In the genomic region with DNA sequence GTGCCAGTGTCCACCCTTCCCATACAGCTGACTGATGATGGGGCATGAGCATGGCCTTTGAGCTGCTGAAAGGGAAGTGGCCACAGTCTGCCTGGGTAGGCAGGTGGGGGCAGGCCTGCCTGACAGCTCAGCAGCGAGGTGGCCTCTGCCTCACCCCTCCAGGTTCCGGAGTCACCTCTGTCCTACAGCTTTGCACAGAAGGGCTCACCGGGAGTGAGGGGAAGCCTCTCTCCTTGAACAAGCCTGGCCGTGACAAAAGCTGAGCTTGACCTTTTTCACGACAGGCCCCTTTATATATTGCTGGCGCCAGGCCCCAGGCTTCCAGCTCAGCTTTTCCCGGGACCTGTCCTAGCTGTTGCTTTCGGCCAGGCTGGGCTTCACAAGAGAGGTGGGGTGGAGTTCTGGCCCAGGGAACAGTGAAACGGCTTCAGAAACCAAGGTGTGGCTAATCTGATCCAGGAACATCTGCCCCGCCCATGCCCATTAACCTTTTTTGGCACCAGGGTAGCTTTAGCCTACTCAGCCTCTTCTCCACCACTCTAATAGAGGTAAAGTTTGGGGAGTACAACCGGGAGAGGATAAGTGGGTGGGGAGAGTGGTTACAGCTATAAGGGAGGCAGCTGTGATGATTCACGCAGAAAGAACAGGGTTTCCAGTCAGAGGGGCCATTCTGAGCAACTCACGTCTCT, we compare ENCODE assay signal across 1 cellular context.
A peak's percentile ranks its signal among the peaks of the same experiment; 100 is the strongest.
TF ChIP-seq lines count a peak whose summit lies in the region.

No MANE protein-coding gene starts in this region.

TF ChIP-seq in HepG2, 621 proteins besides CTCF, POLR2A, EP300 and RAD21 (continued from another document and continues in another):
- TF ChIP-seq, protein P1, sequence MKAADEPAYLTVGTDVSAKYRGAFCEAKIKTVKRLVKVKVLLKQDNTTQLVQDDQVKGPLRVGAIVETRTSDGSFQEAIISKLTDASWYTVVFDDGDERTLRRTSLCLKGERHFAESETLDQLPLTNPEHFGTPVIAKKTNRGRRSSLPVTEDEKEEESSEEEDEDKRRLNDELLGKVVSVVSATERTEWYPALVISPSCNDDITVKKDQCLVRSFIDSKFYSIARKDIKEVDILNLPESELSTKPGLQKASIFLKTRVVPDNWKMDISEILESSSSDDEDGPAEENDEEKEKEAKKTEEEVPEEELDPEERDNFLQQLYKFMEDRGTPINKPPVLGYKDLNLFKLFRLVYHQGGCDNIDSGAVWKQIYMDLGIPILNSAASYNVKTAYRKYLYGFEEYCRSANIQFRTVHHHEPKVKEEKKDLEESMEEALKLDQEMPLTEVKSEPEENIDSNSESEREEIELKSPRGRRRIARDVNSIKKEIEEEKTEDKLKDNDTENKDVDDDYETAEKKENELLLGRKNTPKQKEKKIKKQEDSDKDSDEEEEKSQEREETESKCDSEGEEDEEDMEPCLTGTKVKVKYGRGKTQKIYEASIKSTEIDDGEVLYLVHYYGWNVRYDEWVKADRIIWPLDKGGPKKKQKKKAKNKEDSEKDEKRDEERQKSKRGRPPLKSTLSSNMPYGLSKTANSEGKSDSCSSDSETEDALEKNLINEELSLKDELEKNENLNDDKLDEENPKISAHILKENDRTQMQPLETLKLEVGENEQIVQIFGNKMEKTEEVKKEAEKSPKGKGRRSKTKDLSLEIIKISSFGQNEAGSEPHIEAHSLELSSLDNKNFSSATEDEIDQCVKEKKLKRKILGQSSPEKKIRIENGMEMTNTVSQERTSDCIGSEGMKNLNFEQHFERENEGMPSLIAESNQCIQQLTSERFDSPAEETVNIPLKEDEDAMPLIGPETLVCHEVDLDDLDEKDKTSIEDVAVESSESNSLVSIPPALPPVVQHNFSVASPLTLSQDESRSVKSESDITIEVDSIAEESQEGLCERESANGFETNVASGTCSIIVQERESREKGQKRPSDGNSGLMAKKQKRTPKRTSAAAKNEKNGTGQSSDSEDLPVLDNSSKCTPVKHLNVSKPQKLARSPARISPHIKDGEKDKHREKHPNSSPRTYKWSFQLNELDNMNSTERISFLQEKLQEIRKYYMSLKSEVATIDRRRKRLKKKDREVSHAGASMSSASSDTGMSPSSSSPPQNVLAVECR (CRISPR knock-in tag; IDR thresholded peaks at IDR 0.05; ENCODE audit: borderline replicate concordance): peak; percentile 46; the same call in 1 of the 2 replicates
- TF ChIP-seq SNRNP70 (IDR thresholded peaks at IDR 0.05; ENCODE audit: low read depth, low read length) (no peak), ZNF678 (CRISPR knock-in tag; IDR thresholded peaks at IDR 0.05) (0 out of 2 replicates have a peak, but pooled peaks have one; percentile 13), SMARCC2 (IDR thresholded peaks at IDR 0.05) (no peak), NCOA1 (CRISPR knock-in tag; IDR thresholded peaks at IDR 0.05) (no peak), MED1 (CRISPR knock-in tag; IDR thresholded peaks at IDR 0.05) (peak; percentile 61), ZSCAN20 (CRISPR knock-in tag; IDR thresholded peaks at IDR 0.05; ENCODE audit: borderline replicate concordance) (no peak), ZNF577 (CRISPR knock-in tag; IDR thresholded peaks at IDR 0.05; ENCODE audit: borderline replicate concordance, low read depth) (no peak), ATM (IDR thresholded peaks at IDR 0.05; ENCODE audit: borderline replicate concordance) (no peak), YEATS2 (CRISPR knock-in tag; IDR thresholded peaks at IDR 0.05; ENCODE audit: borderline replicate concordance) (peak; percentile 33; the same call in 1 of the 2 replicates), MED13 (CRISPR knock-in tag; IDR thresholded peaks at IDR 0.05) (0 out of 2 replicates have a peak, but pooled peaks have one; percentile 31), HDAC1 (CRISPR knock-in tag; IDR thresholded peaks at IDR 0.05) (peak; percentile 25; the same call in 1 of the 2 replicates), ZFP36L2 (CRISPR knock-in tag; IDR thresholded peaks at IDR 0.05) (no peak), MXI1 (IDR thresholded peaks at IDR 0.05; ENCODE audit: borderline replicate concordance, low read depth, low read length) (peak; percentile 48; the same call in 1 of the 3 replicates), JUNB (CRISPR knock-in tag; IDR thresholded peaks at IDR 0.05; ENCODE audit: borderline replicate concordance) (no peak), MATR3 (CRISPR knock-in tag; IDR thresholded peaks at IDR 0.05) (no peak), NR2C2 (CRISPR knock-in tag; IDR thresholded peaks at IDR 0.05; ENCODE audit: borderline replicate concordance) (0 out of 2 replicates have a peak, but pooled peaks have one; percentile 11), ZNF749 (CRISPR knock-in tag; IDR thresholded peaks at IDR 0.05; ENCODE audit: borderline replicate concordance) (no peak), TRIM24 (CRISPR knock-in tag; IDR thresholded peaks at IDR 0.05) (no peak), MAF1 (CRISPR knock-in tag; IDR thresholded peaks at IDR 0.05; ENCODE audit: borderline replicate concordance) (0 out of 2 replicates have a peak, but pooled peaks have one; percentile 36), TGIF2 (CRISPR knock-in tag; IDR thresholded peaks at IDR 0.05) (peak; percentile 31; the same call in 1 of the 2 replicates), ONECUT2 (CRISPR knock-in tag; IDR thresholded peaks at IDR 0.05) (no peak)
- TF ChIP-seq, protein P2, sequence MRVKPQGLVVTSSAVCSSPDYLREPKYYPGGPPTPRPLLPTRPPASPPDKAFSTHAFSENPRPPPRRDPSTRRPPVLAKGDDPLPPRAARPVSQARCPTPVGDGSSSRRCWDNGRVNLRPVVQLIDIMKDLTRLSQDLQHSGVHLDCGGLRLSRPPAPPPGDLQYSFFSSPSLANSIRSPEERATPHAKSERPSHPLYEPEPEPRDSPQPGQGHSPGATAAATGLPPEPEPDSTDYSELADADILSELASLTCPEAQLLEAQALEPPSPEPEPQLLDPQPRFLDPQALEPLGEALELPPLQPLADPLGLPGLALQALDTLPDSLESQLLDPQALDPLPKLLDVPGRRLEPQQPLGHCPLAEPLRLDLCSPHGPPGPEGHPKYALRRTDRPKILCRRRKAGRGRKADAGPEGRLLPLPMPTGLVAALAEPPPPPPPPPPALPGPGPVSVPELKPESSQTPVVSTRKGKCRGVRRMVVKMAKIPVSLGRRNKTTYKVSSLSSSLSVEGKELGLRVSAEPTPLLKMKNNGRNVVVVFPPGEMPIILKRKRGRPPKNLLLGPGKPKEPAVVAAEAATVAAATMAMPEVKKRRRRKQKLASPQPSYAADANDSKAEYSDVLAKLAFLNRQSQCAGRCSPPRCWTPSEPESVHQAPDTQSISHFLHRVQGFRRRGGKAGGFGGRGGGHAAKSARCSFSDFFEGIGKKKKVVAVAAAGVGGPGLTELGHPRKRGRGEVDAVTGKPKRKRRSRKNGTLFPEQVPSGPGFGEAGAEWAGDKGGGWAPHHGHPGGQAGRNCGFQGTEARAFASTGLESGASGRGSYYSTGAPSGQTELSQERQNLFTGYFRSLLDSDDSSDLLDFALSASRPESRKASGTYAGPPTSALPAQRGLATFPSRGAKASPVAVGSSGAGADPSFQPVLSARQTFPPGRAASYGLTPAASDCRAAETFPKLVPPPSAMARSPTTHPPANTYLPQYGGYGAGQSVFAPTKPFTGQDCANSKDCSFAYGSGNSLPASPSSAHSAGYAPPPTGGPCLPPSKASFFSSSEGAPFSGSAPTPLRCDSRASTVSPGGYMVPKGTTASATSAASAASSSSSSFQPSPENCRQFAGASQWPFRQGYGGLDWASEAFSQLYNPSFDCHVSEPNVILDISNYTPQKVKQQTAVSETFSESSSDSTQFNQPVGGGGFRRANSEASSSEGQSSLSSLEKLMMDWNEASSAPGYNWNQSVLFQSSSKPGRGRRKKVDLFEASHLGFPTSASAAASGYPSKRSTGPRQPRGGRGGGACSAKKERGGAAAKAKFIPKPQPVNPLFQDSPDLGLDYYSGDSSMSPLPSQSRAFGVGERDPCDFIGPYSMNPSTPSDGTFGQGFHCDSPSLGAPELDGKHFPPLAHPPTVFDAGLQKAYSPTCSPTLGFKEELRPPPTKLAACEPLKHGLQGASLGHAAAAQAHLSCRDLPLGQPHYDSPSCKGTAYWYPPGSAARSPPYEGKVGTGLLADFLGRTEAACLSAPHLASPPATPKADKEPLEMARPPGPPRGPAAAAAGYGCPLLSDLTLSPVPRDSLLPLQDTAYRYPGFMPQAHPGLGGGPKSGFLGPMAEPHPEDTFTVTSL (CRISPR knock-in tag; IDR thresholded peaks at IDR 0.05; ENCODE audit: borderline replicate concordance): peak; percentile 13; the same call in 1 of the 2 replicates
- TF ChIP-seq, protein P3, sequence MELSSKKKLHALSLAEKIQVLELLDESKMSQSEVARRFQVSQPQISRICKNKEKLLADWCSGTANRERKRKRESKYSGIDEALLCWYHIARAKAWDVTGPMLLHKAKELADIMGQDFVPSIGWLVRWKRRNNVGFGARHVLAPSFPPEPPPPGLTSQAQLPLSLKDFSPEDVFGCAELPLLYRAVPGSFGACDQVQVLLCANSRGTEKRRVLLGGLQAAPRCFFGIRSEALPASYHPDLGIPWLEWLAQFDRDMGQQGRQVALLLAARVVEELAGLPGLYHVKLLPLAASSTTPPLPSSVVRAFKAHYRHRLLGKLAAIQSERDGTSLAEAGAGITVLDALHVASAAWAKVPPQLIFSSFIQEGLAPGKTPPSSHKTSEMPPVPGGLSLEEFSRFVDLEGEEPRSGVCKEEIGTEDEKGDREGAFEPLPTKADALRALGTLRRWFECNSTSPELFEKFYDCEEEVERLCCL (CRISPR knock-in tag; IDR thresholded peaks at IDR 0.05; ENCODE audit: borderline replicate concordance): no peak
- TF ChIP-seq, protein P4, sequence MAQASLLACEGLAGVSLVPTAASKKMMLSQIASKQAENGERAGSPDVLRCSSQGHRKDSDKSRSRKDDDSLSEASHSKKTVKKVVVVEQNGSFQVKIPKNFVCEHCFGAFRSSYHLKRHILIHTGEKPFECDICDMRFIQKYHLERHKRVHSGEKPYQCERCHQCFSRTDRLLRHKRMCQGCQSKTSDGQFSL (CRISPR knock-in tag; IDR thresholded peaks at IDR 0.05): no peak
- TF ChIP-seq, protein P5, sequence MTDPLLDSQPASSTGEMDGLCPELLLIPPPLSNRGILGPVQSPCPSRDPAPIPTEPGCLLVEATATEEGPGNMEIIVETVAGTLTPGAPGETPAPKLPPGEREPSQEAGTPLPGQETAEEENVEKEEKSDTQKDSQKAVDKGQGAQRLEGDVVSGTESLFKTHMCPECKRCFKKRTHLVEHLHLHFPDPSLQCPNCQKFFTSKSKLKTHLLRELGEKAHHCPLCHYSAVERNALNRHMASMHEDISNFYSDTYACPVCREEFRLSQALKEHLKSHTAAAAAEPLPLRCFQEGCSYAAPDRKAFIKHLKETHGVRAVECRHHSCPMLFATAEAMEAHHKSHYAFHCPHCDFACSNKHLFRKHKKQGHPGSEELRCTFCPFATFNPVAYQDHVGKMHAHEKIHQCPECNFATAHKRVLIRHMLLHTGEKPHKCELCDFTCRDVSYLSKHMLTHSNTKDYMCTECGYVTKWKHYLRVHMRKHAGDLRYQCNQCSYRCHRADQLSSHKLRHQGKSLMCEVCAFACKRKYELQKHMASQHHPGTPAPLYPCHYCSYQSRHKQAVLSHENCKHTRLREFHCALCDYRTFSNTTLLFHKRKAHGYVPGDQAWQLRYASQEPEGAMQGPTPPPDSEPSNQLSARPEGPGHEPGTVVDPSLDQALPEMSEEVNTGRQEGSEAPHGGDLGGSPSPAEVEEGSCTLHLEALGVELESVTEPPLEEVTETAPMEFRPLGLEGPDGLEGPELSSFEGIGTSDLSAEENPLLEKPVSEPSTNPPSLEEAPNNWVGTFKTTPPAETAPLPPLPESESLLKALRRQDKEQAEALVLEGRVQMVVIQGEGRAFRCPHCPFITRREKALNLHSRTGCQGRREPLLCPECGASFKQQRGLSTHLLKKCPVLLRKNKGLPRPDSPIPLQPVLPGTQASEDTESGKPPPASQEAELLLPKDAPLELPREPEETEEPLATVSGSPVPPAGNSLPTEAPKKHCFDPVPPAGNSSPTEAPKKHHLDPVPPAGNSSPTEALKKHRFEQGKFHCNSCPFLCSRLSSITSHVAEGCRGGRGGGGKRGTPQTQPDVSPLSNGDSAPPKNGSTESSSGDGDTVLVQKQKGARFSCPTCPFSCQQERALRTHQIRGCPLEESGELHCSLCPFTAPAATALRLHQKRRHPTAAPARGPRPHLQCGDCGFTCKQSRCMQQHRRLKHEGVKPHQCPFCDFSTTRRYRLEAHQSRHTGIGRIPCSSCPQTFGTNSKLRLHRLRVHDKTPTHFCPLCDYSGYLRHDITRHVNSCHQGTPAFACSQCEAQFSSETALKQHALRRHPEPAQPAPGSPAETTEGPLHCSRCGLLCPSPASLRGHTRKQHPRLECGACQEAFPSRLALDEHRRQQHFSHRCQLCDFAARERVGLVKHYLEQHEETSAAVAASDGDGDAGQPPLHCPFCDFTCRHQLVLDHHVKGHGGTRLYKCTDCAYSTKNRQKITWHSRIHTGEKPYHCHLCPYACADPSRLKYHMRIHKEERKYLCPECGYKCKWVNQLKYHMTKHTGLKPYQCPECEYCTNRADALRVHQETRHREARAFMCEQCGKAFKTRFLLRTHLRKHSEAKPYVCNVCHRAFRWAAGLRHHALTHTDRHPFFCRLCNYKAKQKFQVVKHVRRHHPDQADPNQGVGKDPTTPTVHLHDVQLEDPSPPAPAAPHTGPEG (CRISPR knock-in tag; IDR thresholded peaks at IDR 0.05): no peak
- TF ChIP-seq, protein P6, sequence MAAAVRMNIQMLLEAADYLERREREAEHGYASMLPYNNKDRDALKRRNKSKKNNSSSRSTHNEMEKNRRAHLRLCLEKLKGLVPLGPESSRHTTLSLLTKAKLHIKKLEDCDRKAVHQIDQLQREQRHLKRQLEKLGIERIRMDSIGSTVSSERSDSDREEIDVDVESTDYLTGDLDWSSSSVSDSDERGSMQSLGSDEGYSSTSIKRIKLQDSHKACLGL (CRISPR knock-in tag; IDR thresholded peaks at IDR 0.05): peak; percentile 74; the same call in 1 of the 2 replicates
- TF ChIP-seq, protein P7, sequence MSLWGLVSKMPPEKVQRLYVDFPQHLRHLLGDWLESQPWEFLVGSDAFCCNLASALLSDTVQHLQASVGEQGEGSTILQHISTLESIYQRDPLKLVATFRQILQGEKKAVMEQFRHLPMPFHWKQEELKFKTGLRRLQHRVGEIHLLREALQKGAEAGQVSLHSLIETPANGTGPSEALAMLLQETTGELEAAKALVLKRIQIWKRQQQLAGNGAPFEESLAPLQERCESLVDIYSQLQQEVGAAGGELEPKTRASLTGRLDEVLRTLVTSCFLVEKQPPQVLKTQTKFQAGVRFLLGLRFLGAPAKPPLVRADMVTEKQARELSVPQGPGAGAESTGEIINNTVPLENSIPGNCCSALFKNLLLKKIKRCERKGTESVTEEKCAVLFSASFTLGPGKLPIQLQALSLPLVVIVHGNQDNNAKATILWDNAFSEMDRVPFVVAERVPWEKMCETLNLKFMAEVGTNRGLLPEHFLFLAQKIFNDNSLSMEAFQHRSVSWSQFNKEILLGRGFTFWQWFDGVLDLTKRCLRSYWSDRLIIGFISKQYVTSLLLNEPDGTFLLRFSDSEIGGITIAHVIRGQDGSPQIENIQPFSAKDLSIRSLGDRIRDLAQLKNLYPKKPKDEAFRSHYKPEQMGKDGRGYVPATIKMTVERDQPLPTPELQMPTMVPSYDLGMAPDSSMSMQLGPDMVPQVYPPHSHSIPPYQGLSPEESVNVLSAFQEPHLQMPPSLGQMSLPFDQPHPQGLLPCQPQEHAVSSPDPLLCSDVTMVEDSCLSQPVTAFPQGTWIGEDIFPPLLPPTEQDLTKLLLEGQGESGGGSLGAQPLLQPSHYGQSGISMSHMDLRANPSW (CRISPR knock-in tag; IDR thresholded peaks at IDR 0.05; ENCODE audit: borderline replicate concordance): no peak
